Comparison of ENCODE assay signal across 19 cellular contexts in genomic region chr5:35442916-35443639, GRCh38.
A peak's percentile ranks its signal among the peaks of the same experiment; 100 is the strongest.
DNase-seq lines count a peak whose midpoint lies in the region; ATAC-seq and TF ChIP-seq lines count a peak whose summit lies in the region.
"Had no signal": no experiment of that assay in that cellular context is flagged by ENCODE, and none has a peak within 500 bp of the region (broad histone marks: within the 10 kb centered on the region; RNA-seq: fewer than 3 reads in every experiment).

No MANE protein-coding gene starts in this region.

- H3K14ac ChIP-seq in H9 (ENCODE audit: insufficient read depth, low read length): no peak overlapping the region

- H3K36me3 ChIP-seq in GM23338 (ENCODE audit: insufficient read depth) (no peaks in the 10 kb centered on the region), neural progenitor cell (no peaks in the 10 kb centered on the region), esophagus squamous epithelium (no peaks in the 10 kb centered on the region)
- H3K36me3 ChIP-seq: HAP-1 had no signal

- H3K9me2 ChIP-seq in GM23338 (ENCODE audit: insufficient read depth): no peaks in the 10 kb centered on the region

- H3K4me3 Mint-ChIP-seq in GM23338 (no peak overlapping the region), neural progenitor cell (no peak overlapping the region), H9 (no peak overlapping the region), nephron progenitor cell (no peak overlapping the region)

- no peak for TF ChIP-seq CTCF in GM23338 (conservative IDR thresholded peaks at IDR 0.05; ENCODE audit: low read depth in 2 of 2)
- TF ChIP-seq CTCF in neural progenitor cell (IDR thresholded peaks at IDR 0.05): no peak
- no peak for TF ChIP-seq CTCF in esophagus squamous epithelium (IDR thresholded peaks at IDR 0.05)
- no peak for TF ChIP-seq CTCF in H9 (conservative IDR thresholded peaks at IDR 0.05)
- TF ChIP-seq CTCF in nephron progenitor cell (IDR thresholded peaks at IDR 0.05): no peak

- ATAC-seq in GM23338: no peak
- ATAC-seq: PC-3 had no signal

- no peak overlapping the region for H3K27ac ChIP-seq in GM23338 (ENCODE audit: low read depth)
- H3K27ac ChIP-seq in neural progenitor cell: no peak overlapping the region
- H3K27ac ChIP-seq in esophagus squamous epithelium: no peak overlapping the region
- H3K27ac ChIP-seq in H9 (ENCODE audit: insufficient read length, low read depth, low read length): no peak overlapping the region
- H3K27ac ChIP-seq: RWPE1 had no signal

- H3K4ac ChIP-seq in H9 (ENCODE audit: low read depth, low read length): no peak overlapping the region

- no peak overlapping the region for H3K56ac ChIP-seq in H9 (ENCODE audit: insufficient read length, low read depth, low read length)

- no peaks in the 10 kb centered on the region for H3K23me2 ChIP-seq in H9 (ENCODE audit: insufficient read length, low read depth, low read length, poor library complexity, severe bottlenecking)

- peak overlapping the region; percentile 85 for H2AFZ ChIP-seq in GM23338
- no peak overlapping the region for H2AFZ ChIP-seq in neural progenitor cell (replicated peaks)
- no peak overlapping the region for H2AFZ ChIP-seq in H9 (ENCODE audit: low read length)

- no peaks in the 10 kb centered on the region for H3K79me2 ChIP-seq in GM23338 (replicated peaks; ENCODE audit: insufficient read depth)
- H3K79me2 ChIP-seq in neural progenitor cell (ENCODE audit: low read depth): no peaks in the 10 kb centered on the region
- H3K79me2 ChIP-seq in H9 (ENCODE audit: insufficient read depth, low read length): no peaks in the 10 kb centered on the region

- no peaks in the 10 kb centered on the region for H3K79me1 ChIP-seq in H9 (ENCODE audit: insufficient read depth, low read depth, low read length, poor library complexity, severe bottlenecking)

- no peak overlapping the region for H3K4me2 ChIP-seq in GM23338
- no peak overlapping the region for H3K4me2 ChIP-seq in neural progenitor cell
- no peak overlapping the region for H3K4me2 ChIP-seq in H9 (ENCODE audit: insufficient read depth, insufficient read length, low read length)

- no peaks in the 10 kb centered on the region for H3K9me3 ChIP-seq in neural progenitor cell (ENCODE audit: low read depth)
- no peaks in the 10 kb centered on the region for H3K9me3 ChIP-seq in esophagus squamous epithelium
- no peaks in the 10 kb centered on the region for H3K9me3 ChIP-seq in H9 (ENCODE audit: control insufficient read depth, low read depth, low read length)
- H3K9me3 ChIP-seq: HAP-1 had no signal

- H2AK5ac ChIP-seq in H9 (ENCODE audit: insufficient read length, low read length): no peak overlapping the region

- H3K27ac Mint-ChIP-seq in GM23338 (no peak overlapping the region), neural progenitor cell (no peak overlapping the region), H9 (peak overlapping the region in 1 of 3 experiments; percentile 18; a peak in 1 of 7 replicates), nephron progenitor cell (no peak overlapping the region)

- H2BK15ac ChIP-seq in H9 (ENCODE audit: low read depth, low read length): no peak overlapping the region

- H3T11ph ChIP-seq in H9 (ENCODE audit: low read length): no peak overlapping the region

- H3K9ac ChIP-seq in neural progenitor cell (no peak overlapping the region), H9 (ENCODE audit: extremely low read depth, insufficient read length, low read length) (no peak overlapping the region)

- H4K5ac ChIP-seq in H9 (ENCODE audit: insufficient read length, low read depth, low read length): no peak overlapping the region

- no peak overlapping the region for H4K91ac ChIP-seq in H9 (ENCODE audit: insufficient read length, low read depth, low read length)

- no peaks in the 10 kb centered on the region for H3K27me3 ChIP-seq in GM23338 (ENCODE audit: insufficient read depth)
- no peaks in the 10 kb centered on the region for H3K27me3 ChIP-seq in neural progenitor cell
- no peaks in the 10 kb centered on the region for H3K27me3 ChIP-seq in esophagus squamous epithelium
- no peaks in the 10 kb centered on the region for H3K27me3 ChIP-seq in H9 (ENCODE audit: insufficient read depth, low read length)

- no peak overlapping the region for H4K8ac ChIP-seq in H9 (replicated peaks; ENCODE audit: insufficient read length, low read depth, low read length)

- H2BK12ac ChIP-seq in H9 (ENCODE audit: insufficient read length, low read depth, low read length): no peak overlapping the region

- H3F3A ChIP-seq in GM23338 (replicated peaks; ENCODE audit: low read depth): no peaks in the 10 kb centered on the region
- no peaks in the 10 kb centered on the region for H3F3A ChIP-seq in neural progenitor cell (ENCODE audit: low read depth)

- H3K4me3 ChIP-seq in GM23338 (no peak overlapping the region), neural progenitor cell (no peak overlapping the region), esophagus squamous epithelium (no peak overlapping the region)
- H3K4me3 ChIP-seq: HAP-1 had no signal

- no peaks in the 10 kb centered on the region for H3K27me3 Mint-ChIP-seq in GM23338 (ENCODE audit: insufficient read depth, low read depth, poor library complexity)
- H3K27me3 Mint-ChIP-seq in neural progenitor cell (ENCODE audit: insufficient read depth, low read depth): peaks cover 4% of the 10 kb centered on the region
- no peaks in the 10 kb centered on the region for H3K27me3 Mint-ChIP-seq in H9 (ENCODE audit: low read depth)
- no peaks in the 10 kb centered on the region for H3K27me3 Mint-ChIP-seq in nephron progenitor cell (ENCODE audit: low read depth, poor library complexity)

- no peak overlapping the region for H3K23ac ChIP-seq in H9 (ENCODE audit: insufficient read length, low read depth, low read length)

- no peak overlapping the region for H3K18ac ChIP-seq in H9 (ENCODE audit: insufficient read length, low read depth, low read length)

- TF ChIP-seq POLR2A in esophagus squamous epithelium (IDR thresholded peaks at IDR 0.05): no peak

- H4K20me1 ChIP-seq in GM23338 (replicated peaks; ENCODE audit: insufficient read depth): no peaks in the 10 kb centered on the region
- H4K20me1 ChIP-seq in neural progenitor cell (ENCODE audit: low read depth): no peaks in the 10 kb centered on the region
- no peaks in the 10 kb centered on the region for H4K20me1 ChIP-seq in H9 (ENCODE audit: control insufficient read depth, insufficient read depth, insufficient read length)

- no peaks in the 10 kb centered on the region for H3K4me1 ChIP-seq in GM23338 (ENCODE audit: insufficient read depth)
- H3K4me1 ChIP-seq in neural progenitor cell: no peaks in the 10 kb centered on the region
- H3K4me1 ChIP-seq in esophagus squamous epithelium: peaks cover 0 to 34% (median 6%) of the 10 kb centered on the region in 3 donors
- H3K4me1 ChIP-seq in H9 (ENCODE audit: insufficient read depth, low read length): no peaks in the 10 kb centered on the region
- H3K4me1 ChIP-seq: HAP-1 had no signal

- intact Hi-C loops in esophagus squamous epithelium (cut with DNase I): no loop called here

- no peaks in the 10 kb centered on the region for H3K36me3 Mint-ChIP-seq in GM23338 (ENCODE audit: low read depth)
- H3K36me3 Mint-ChIP-seq in neural progenitor cell: no peaks in the 10 kb centered on the region
- no peaks in the 10 kb centered on the region; a peak in 1 of 7 replicates for H3K36me3 Mint-ChIP-seq in H9 (ENCODE audit: insufficient read depth in 1 of 3, low read depth in 3 of 3)
- H3K36me3 Mint-ChIP-seq in nephron progenitor cell (ENCODE audit: low read depth): no peaks in the 10 kb centered on the region

- H2BK20ac ChIP-seq in H9 (ENCODE audit: low read depth, low read length, poor library complexity, severe bottlenecking): no peak overlapping the region

- no peak overlapping the region for H2BK120ac ChIP-seq in H9 (ENCODE audit: low read depth, low read length, poor library complexity, severe bottlenecking)

- H3K4me1 Mint-ChIP-seq in GM23338 (no peaks in the 10 kb centered on the region), neural progenitor cell (no peaks in the 10 kb centered on the region), H9 (0 out of 4 replicates have a peak, but pooled peaks cover 0 to 8% of the 10 kb centered on the region in 2 experiments), nephron progenitor cell (no peaks in the 10 kb centered on the region)

- H3K9me3 Mint-ChIP-seq in GM23338 (no peaks in the 10 kb centered on the region), neural progenitor cell (peaks cover 2% of the 10 kb centered on the region), H9 (no peaks in the 10 kb centered on the region; a peak in 2 of 5 replicates), nephron progenitor cell (peaks cover 11% of the 10 kb centered on the region)

- WGBS in esophagus squamous epithelium, 2 donors: 59 to 71% methylated on average over 4 of the region's 4 CpGs
- no CpG with 5 or more reads among the region's 4 CpGs for WGBS in H9 (ENCODE audit: extremely low coverage, insufficient read length, low lambda C conversion rate)

- H2BK5ac ChIP-seq in H9 (ENCODE audit: insufficient read length, low read length): no peak overlapping the region

- DNase-seq in GM23338 (ENCODE audit: low spot score) (peak; percentile 8), amniotic epithelial cell (ENCODE audit: low read depth) (peak; percentile 60), foreskin melanocyte (peak; percentile 18), neural progenitor cell (ENCODE audit: low spot score) (peak; percentile 1), esophagus squamous epithelium (lab: John Stamatoyannopoulos, UW) (no peak), H9 (no peak), nephron progenitor cell (no peak), NCI-H2107 treated with DMSO at 0.1 percent for 48 hours (lab: John Stamatoyannopoulos, UW; ENCODE audit: unreplicated experiment) (no peak)
- DNase-seq: C1 segment of cervical spinal cord, DMS79, Kasumi-1, NCI-H1436, NCI-H1930, NCI-H345, NCI-H524 treated with DMSO at 0.1 percent for 48 hours, PC-3, SIG-M5 had no signal

TF ChIP-seq in GM23338, 12 proteins besides CTCF, POLR2A, EP300 and RAD21:
- TF ChIP-seq STAT1 (IDR thresholded peaks at IDR 0.05; ENCODE audit: unreplicated experiment): no peak
- TF ChIP-seq POLR2AphosphoS5 (IDR thresholded peaks at IDR 0.05; ENCODE audit: low read depth): no peak
- TF ChIP-seq ZNF331 (CRISPR knock-in tag; IDR thresholded peaks at IDR 0.05; ENCODE audit: low read depth): no peak

Comparison
In these comparisons a context has a peak if more than half of its experiments do, and no peak if none do; other contexts are left out.
1. DNase-seq: peak in GM23338 (single experiment), amniotic epithelial cell (single experiment), foreskin melanocyte (single experiment) and neural progenitor cell (single experiment); none in esophagus squamous epithelium (single experiment), H9 (single experiment), nephron progenitor cell (single experiment) and NCI-H2107 treated with DMSO at 0.1 percent for 48 hours (single experiment).